Comparison of ENCODE assay signal across 20 cellular contexts in the genomic region with DNA sequence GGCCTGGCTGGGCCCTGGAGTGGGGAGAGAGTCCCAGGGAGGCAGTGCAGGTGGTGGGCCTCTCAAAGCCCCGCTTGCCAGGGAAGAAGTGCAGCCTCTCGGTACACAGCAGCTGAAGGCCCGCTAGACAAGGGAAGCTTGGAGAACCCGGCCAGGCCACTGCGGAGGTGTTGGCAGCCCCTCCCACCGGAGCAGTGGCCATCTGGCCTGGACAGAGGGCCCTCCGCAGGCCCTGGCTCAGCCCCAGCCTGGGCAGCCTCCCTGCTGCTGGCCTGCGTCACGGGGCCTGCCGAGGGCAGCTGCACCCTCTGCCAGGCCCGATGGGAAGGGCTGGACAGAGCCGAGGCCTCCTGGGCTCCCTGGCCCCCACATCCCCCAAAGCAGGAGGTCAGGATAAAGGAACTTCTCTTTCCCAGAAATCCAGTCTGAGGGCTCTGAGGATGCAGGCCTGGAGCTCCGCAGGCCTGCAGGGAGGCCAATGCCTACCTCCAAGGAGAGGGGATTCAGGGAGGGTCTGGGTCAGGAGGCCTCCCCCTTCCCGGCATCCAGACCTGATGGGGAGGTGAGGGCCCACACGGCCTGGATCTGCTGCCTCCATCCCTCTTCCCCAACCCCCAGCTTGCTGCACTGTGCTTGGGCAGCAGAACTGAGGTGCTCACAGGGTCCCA. TPM values are rescaled to one million over a fixed set of nuclear protein-coding genes. Genes with fewer than 3 reads are reported as not detected.
A peak's percentile ranks its signal among the peaks of the same experiment; 100 is the strongest.
DNase-seq lines count a peak whose midpoint lies in the region; ATAC-seq lines count a peak whose summit lies in the region.
"Had no signal": no experiment of that assay in that cellular context is flagged by ENCODE, and none has a peak within 500 bp of the region (broad histone marks: within the 10 kb centered on the region; RNA-seq: fewer than 3 reads in every experiment).

No MANE protein-coding gene starts in this region.

- H3K9me3 Mint-ChIP-seq in stimulated activated effector memory CD8-positive, alpha-beta T cell treated with anti-CD3 and anti-CD28 coated beads, Interleukin-12 subunit alpha, Interleukin-12 subunit beta, amount 100 ng/mL, for 72 hours = no peaks in the 10 kb centered on the region
- H3K9me3 Mint-ChIP-seq in activated naive CD4-positive, alpha-beta T cell treated with anti-CD3 and anti-CD28 coated beads, Interleukin-2, amount 10 ng/mL, durations not matched to agents 7 days and 5 days = no peaks in the 10 kb centered on the region

- ATAC-seq in left ventricle myocardium superior (peak; percentile 72), HG03045 (IDR thresholded peaks at IDR 0.05; ENCODE audit: unreplicated experiment) (no peak)
- ATAC-seq in stimulated activated effector memory CD8-positive, alpha-beta T cell treated with anti-CD3 and anti-CD28 coated beads, Interleukin-12 subunit alpha, Interleukin-12 subunit beta, amount 100 ng/mL, for 72 hours = no peak
- ATAC-seq: activated CD4-positive, alpha-beta T cell treated with anti-CD3 and anti-CD28 coated beads for 36 hours had no signal

- intact Hi-C loops in left ventricle myocardium superior (cut with micrococcal nuclease) = no loop called here
- intact Hi-C loops in posterior cingulate gyrus (cut with DNase I) = no loop called here

- peaks cover 4% of the 10 kb centered on the region for H3K4me1 Mint-ChIP-seq in stimulated activated effector memory CD8-positive, alpha-beta T cell treated with anti-CD3 and anti-CD28 coated beads, Interleukin-12 subunit alpha, Interleukin-12 subunit beta, amount 100 ng/mL, for 72 hours
- H3K4me1 Mint-ChIP-seq in activated naive CD4-positive, alpha-beta T cell treated with anti-CD3 and anti-CD28 coated beads, Interleukin-2, amount 10 ng/mL, durations not matched to agents 7 days and 5 days = no peaks in the 10 kb centered on the region

- H3K27ac Mint-ChIP-seq in stimulated activated effector memory CD8-positive, alpha-beta T cell treated with anti-CD3 and anti-CD28 coated beads, Interleukin-12 subunit alpha, Interleukin-12 subunit beta, amount 100 ng/mL, for 72 hours = no peak overlapping the region
- H3K27ac Mint-ChIP-seq in activated naive CD4-positive, alpha-beta T cell treated with anti-CD3 and anti-CD28 coated beads, Interleukin-2, amount 10 ng/mL, durations not matched to agents 7 days and 5 days = no peak overlapping the region
- H3K27ac Mint-ChIP-seq: activated CD4-positive, alpha-beta T cell treated with anti-CD3 and anti-CD28 coated beads for 36 hours had no signal

- no peaks in the 10 kb centered on the region for H3K27me3 ChIP-seq in H7 (ENCODE audit: control insufficient read depth, insufficient read depth, low read length)
- H3K27me3 ChIP-seq: ascending aorta had no signal

- DNase-seq in H7 (peak; percentile 57), amygdala (lab: John Stamatoyannopoulos, UW) (peak in 47 of 56 donors; percentile 11 to 90 (median 62)), left ventricle myocardium superior (peak; percentile 49), posterior cingulate gyrus (peak; percentile 44 to 96 (median 69))
- no peak for DNase-seq in stimulated activated effector memory CD8-positive, alpha-beta T cell treated with anti-CD3 and anti-CD28 coated beads, Interleukin-12 subunit alpha, Interleukin-12 subunit beta, amount 100 ng/mL, for 72 hours (ENCODE audit: low spot score in 2 of 2)
- no peak for DNase-seq in activated CD4-positive, CD25-positive, alpha-beta regulatory T cell (lab: John Stamatoyannopoulos, UW)
- DNase-seq in activated naive CD4-positive, alpha-beta T cell treated with anti-CD3 and anti-CD28 coated beads, Interleukin-2, amount 10 ng/mL, durations not matched to agents 7 days and 5 days = no peak
- DNase-seq: activated CD4-positive, alpha-beta T cell treated with anti-CD3 and anti-CD28 coated beads for 36 hours; activated CD8-positive, alpha-beta memory T cell treated with anti-CD3 and anti-CD28 coated beads, Interleukin-2, amount 50 U/mL, for 4 hours; activated gamma-delta T cell treated with Interleukin-2 at 50 U/mL for 16 hours; IMR-90; mesendoderm; NCI-H2081 treated with DMSO at 0.1 percent for 48 hours; SJCRH30; stimulated activated CD4-positive, alpha-beta T cell treated with anti-CD3 and anti-CD28 coated beads, Interleukin-4, amount 100 ng/mL, for 1 hour had no signal

- no peak overlapping the region for H3K4me3 Mint-ChIP-seq in stimulated activated effector memory CD8-positive, alpha-beta T cell treated with anti-CD3 and anti-CD28 coated beads, Interleukin-12 subunit alpha, Interleukin-12 subunit beta, amount 100 ng/mL, for 72 hours
- no peak overlapping the region for H3K4me3 Mint-ChIP-seq in activated naive CD4-positive, alpha-beta T cell treated with anti-CD3 and anti-CD28 coated beads, Interleukin-2, amount 10 ng/mL, durations not matched to agents 7 days and 5 days
- H3K4me3 Mint-ChIP-seq: activated CD4-positive, alpha-beta T cell treated with anti-CD3 and anti-CD28 coated beads for 36 hours had no signal

- peaks cover 32% of the 10 kb centered on the region for H3K27me3 Mint-ChIP-seq in activated naive CD4-positive, alpha-beta T cell treated with anti-CD3 and anti-CD28 coated beads, Interleukin-2, amount 10 ng/mL, durations not matched to agents 7 days and 5 days

- no peaks in the 10 kb centered on the region for H3K36me3 ChIP-seq in H7 (replicated peaks; ENCODE audit: control insufficient read depth, insufficient read depth, low read length)
- H3K36me3 ChIP-seq: ascending aorta, SJCRH30, suprapubic skin had no signal

- H3K36me3 Mint-ChIP-seq in stimulated activated effector memory CD8-positive, alpha-beta T cell treated with anti-CD3 and anti-CD28 coated beads, Interleukin-12 subunit alpha, Interleukin-12 subunit beta, amount 100 ng/mL, for 72 hours = no peaks in the 10 kb centered on the region
- H3K36me3 Mint-ChIP-seq in activated naive CD4-positive, alpha-beta T cell treated with anti-CD3 and anti-CD28 coated beads, Interleukin-2, amount 10 ng/mL, durations not matched to agents 7 days and 5 days = no peaks in the 10 kb centered on the region

- no peak overlapping the region for H3K4me3 ChIP-seq in H7 (ENCODE audit: insufficient read depth, low read depth, low read length)
- H3K4me3 ChIP-seq: ascending aorta, SJCRH30, suprapubic skin had no signal

- CTCF ChIA-PET in activated naive CD4-positive, alpha-beta T cell treated with anti-CD3 and anti-CD28 coated beads, Interleukin-2, amount 10 ng/mL, durations not matched to agents 7 days and 5 days (lab: Charles Lee) = no interaction called here

RNA-seq across cellular contexts. Expression of a gene that starts 4.3 kb away (rescaled TPM):
- not detected in 2 replicates for total RNA-seq in H7 (2014; rRNA removed; shearing (Covaris generic))
- not detected for total RNA-seq in left ventricle myocardium superior
- total RNA-seq: activated CD4-positive, alpha-beta T cell treated with anti-CD3 and anti-CD28 coated beads for 36 hours; ascending aorta; Daoy; glomerular endothelial cell; IMR-90; SJCRH30; suprapubic skin had no signal

RNA-seq across cellular contexts. Expression of a gene that starts 45.4 kb away (rescaled TPM):
- total RNA-seq in H7 (2014; rRNA removed; shearing (Covaris generic)) = 0.85 and 3.1 TPM in 2 replicates
- 42.2 TPM for total RNA-seq in left ventricle myocardium superior

Comparison
In these comparisons a context has a peak if more than half of its experiments do, and no peak if none do; other contexts are left out.
1. DNase-seq: peak in H7 (single experiment), amygdala (47 of 56), left ventricle myocardium superior (single experiment) and posterior cingulate gyrus (10 of 10); none in stimulated activated effector memory CD8-positive, alpha-beta T cell treated with anti-CD3 and anti-CD28 coated beads, Interleukin-12 subunit alpha, Interleukin-12 subunit beta, amount 100 ng/mL, for 72 hours (0 of 2), activated CD4-positive, CD25-positive, alpha-beta regulatory T cell (0 of 4) and activated naive CD4-positive, alpha-beta T cell treated with anti-CD3 and anti-CD28 coated beads, Interleukin-2, amount 10 ng/mL, durations not matched to agents 7 days and 5 days (single experiment).
2. RNA of a gene that starts 45.4 kb away (total RNA-seq): 42.2 TPM in left ventricle myocardium superior (single experiment); 0.85 to 3.1 TPM in H7; every median in the first group is over 10 times any median in the second.